22 cellular contexts compared by ENCODE assay signal in genomic region chr17:306536-307294, GRCh38. TPM values are rescaled to one million over a fixed set of nuclear protein-coding genes. Genes with fewer than 3 reads are reported as not detected.
DNase-seq lines count a peak whose midpoint lies in the region; ATAC-seq and TF ChIP-seq lines count a peak whose summit lies in the region.
"Had no signal": no experiment of that assay in that cellular context is flagged by ENCODE, and none has a peak within 500 bp of the region (broad histone marks: within the 10 kb centered on the region; RNA-seq: fewer than 3 reads in every experiment).

No MANE protein-coding gene starts in this region.

- no peaks in the 10 kb centered on the region for H3K9me3 Mint-ChIP-seq in dendritic cell treated with granulocyte-macrophage colony-stimulating factor and Interleukin-4, amounts not matched to agents 40 ng/mL and 50 ng/mL, for 4 days
- H3K9me3 Mint-ChIP-seq: CD8-positive, alpha-beta T cell had no signal

- H3K4me1 ChIP-seq in heart right ventricle (peaks cover 6 to 42% (median 19%) of the 10 kb centered on the region in 9 donors), right lobe of liver (no peaks in the 10 kb centered on the region), osteoblast (ENCODE audit: insufficient read depth, low read length) (peaks cover 2% of the 10 kb centered on the region)
- H3K4me1 ChIP-seq: BE2C had no signal

- intact Hi-C loops in Right ventricle myocardium inferior (cut with DNase I) (loop anchor here (5.0 kb wide), 1 partner anchor 124 kb away; the partner anchor contains the start of gene DOC2B), heart right ventricle (cut with DNase I) (no loop called here), right lobe of liver (cut with DNase I) (no loop called here)
- intact Hi-C loops in dendritic cell treated with granulocyte-macrophage colony-stimulating factor and Interleukin-4, amounts not matched to agents 40 ng/mL and 50 ng/mL, for 4 days (cut with micrococcal nuclease) = no loop called here

- peaks cover 0 to 33% (median 0%) of the 10 kb centered on the region in 7 donors for H3K27me3 ChIP-seq in heart right ventricle
- no peaks in the 10 kb centered on the region for H3K27me3 ChIP-seq in right lobe of liver
- H3K27me3 ChIP-seq in osteoblast (ENCODE audit: insufficient read depth, low read length) = peaks cover 3% of the 10 kb centered on the region
- H3K27me3 ChIP-seq: BE2C had no signal

- H3K4me3 Mint-ChIP-seq in dendritic cell treated with granulocyte-macrophage colony-stimulating factor and Interleukin-4, amounts not matched to agents 40 ng/mL and 50 ng/mL, for 4 days = no peak overlapping the region
- H3K4me3 Mint-ChIP-seq: CD8-positive, alpha-beta T cell had no signal

- H2AFZ ChIP-seq in osteoblast (ENCODE audit: low read length) = no peak overlapping the region

- 92 to 95% methylated on average over 23 to 26 of the region's 26 CpGs for WGBS in heart right ventricle, 2 donors
- WGBS in right lobe of liver (ENCODE audit: insufficient coverage, low coverage, low lambda C conversion rate, missing lambda C conversion rate) = 87% methylated on average over 15 of the region's 26 CpGs

- H3K4me3 ChIP-seq in heart right ventricle (no peak overlapping the region), right lobe of liver (no peak overlapping the region), osteoblast (ENCODE audit: insufficient read depth, low read length) (no peak overlapping the region)

- no peaks in the 10 kb centered on the region for H3K79me2 ChIP-seq in osteoblast (ENCODE audit: insufficient read depth, low read length)

- H3K27ac ChIP-seq in heart right ventricle (peak overlapping the region in 1 of 10 donors; percentile 41), right lobe of liver (no peak overlapping the region), osteoblast (ENCODE audit: low read depth, low read length) (no peak overlapping the region)
- H3K27ac ChIP-seq: 22Rv1, RWPE1 had no signal

- H3K27ac Mint-ChIP-seq in dendritic cell treated with granulocyte-macrophage colony-stimulating factor and Interleukin-4, amounts not matched to agents 40 ng/mL and 50 ng/mL, for 4 days = peak overlapping the region; percentile 3
- H3K27ac Mint-ChIP-seq: CD8-positive, alpha-beta T cell had no signal

- H4K20me1 ChIP-seq in osteoblast (ENCODE audit: insufficient read depth, low read length) = no peaks in the 10 kb centered on the region

- no peaks in the 10 kb centered on the region for H3K36me3 ChIP-seq in heart right ventricle
- peaks cover 0 to 16% (median 6%) of the 10 kb centered on the region in 4 donors for H3K36me3 ChIP-seq in right lobe of liver
- no peaks in the 10 kb centered on the region for H3K36me3 ChIP-seq in osteoblast (ENCODE audit: insufficient read depth, low read length)
- H3K36me3 ChIP-seq: BE2C had no signal

- no peak for TF ChIP-seq CTCF in heart right ventricle (IDR thresholded peaks at IDR 0.05)
- TF ChIP-seq CTCF in right lobe of liver (IDR thresholded peaks at IDR 0.05) = no peak
- TF ChIP-seq CTCF in osteoblast (IDR thresholded peaks at IDR 0.05; ENCODE audit: extremely low read depth, low read depth, low read length) = no peak

- H3K4me1 Mint-ChIP-seq in dendritic cell treated with granulocyte-macrophage colony-stimulating factor and Interleukin-4, amounts not matched to agents 40 ng/mL and 50 ng/mL, for 4 days (ENCODE audit: low read depth) = no peaks in the 10 kb centered on the region

- no peaks in the 10 kb centered on the region for H3K36me3 Mint-ChIP-seq in dendritic cell treated with granulocyte-macrophage colony-stimulating factor and Interleukin-4, amounts not matched to agents 40 ng/mL and 50 ng/mL, for 4 days (ENCODE audit: low read depth)
- H3K36me3 Mint-ChIP-seq: CD8-positive, alpha-beta T cell had no signal

- ATAC-seq in Right ventricle myocardium inferior = no peak
- no peak for ATAC-seq in heart right ventricle
- no peak for ATAC-seq in right lobe of liver
- ATAC-seq: CD8-positive, alpha-beta T cell; HCT116; PC-3 had no signal

- TF ChIP-seq POLR2A in right lobe of liver (IDR thresholded peaks at IDR 0.05) = no peak

- DNase-seq in Right ventricle myocardium inferior (ENCODE audit: missing footprints) = peak; percentile 40
- no peak for DNase-seq in heart right ventricle
- DNase-seq in right lobe of liver = peak in 2 of 3 donors; percentile 12 to 48
- DNase-seq in osteoblast (ENCODE audit: insufficient read length, low spot score, missing footprints) = peak; percentile 82
- no peak for DNase-seq in activated T-cell treated with anti-CD3 and anti-CD28 coated beads, Interleukin-2, amount 50 U/mL, for 48 hours
- DNase-seq in NCI-H2107 (lab: John Stamatoyannopoulos, UW) = no peak
- no peak for DNase-seq in stimulated activated naive CD4-positive, alpha-beta T cell (lab: John Stamatoyannopoulos, UW)
- DNase-seq: BE2C; CD8-positive, alpha-beta T cell; DMS79 treated with DMSO at 0.1 percent for 48 hours; KBM-7; MV-4-11; NCI-H1417; NCI-H2029; NCI-H2171 treated with DMSO at 0.1 percent for 48 hours; NCI-H446 treated with DMSO at 0.1 percent for 48 hours; NCI-H774; PC-3 had no signal

- H3K9me3 ChIP-seq in heart right ventricle (no peaks in the 10 kb centered on the region), right lobe of liver (no peaks in the 10 kb centered on the region), osteoblast (ENCODE audit: low read depth, low read length) (no peaks in the 10 kb centered on the region)
- H3K9me3 ChIP-seq: BE2C had no signal

- no peak overlapping the region for H3K4me2 ChIP-seq in osteoblast (ENCODE audit: insufficient read depth, low read length)

- peaks cover 27% of the 10 kb centered on the region for H3K27me3 Mint-ChIP-seq in dendritic cell treated with granulocyte-macrophage colony-stimulating factor and Interleukin-4, amounts not matched to agents 40 ng/mL and 50 ng/mL, for 4 days

RNA-seq across cellular contexts. Expression of gene RPH3AL, which starts 45.9 kb away (rescaled TPM):
- 3.6 TPM for total RNA-seq in Right ventricle myocardium inferior
- total RNA-seq in heart right ventricle = 10 to 100 TPM in 1 of 10 donors, 1 to 10 TPM in 9; 3.6 to 11.1 (median 6.2) TPM
- polyA plus RNA-seq in heart right ventricle = 1 to 10 TPM; 4.5 to 6.4 TPM
- total RNA-seq in right lobe of liver = 10 to 100 TPM; 17.6 to 74.0 (median 25.7) TPM
- total RNA-seq in osteoblast = 2.9 and 3.2 TPM in 2 replicates

Comparison
In these comparisons a context has a peak if more than half of its experiments do, and no peak if none do; other contexts are left out.
1. DNase-seq: peak in Right ventricle myocardium inferior (single experiment), right lobe of liver (2 of 3) and osteoblast (single experiment); none in heart right ventricle (0 of 2), activated T-cell treated with anti-CD3 and anti-CD28 coated beads, Interleukin-2, amount 50 U/mL, for 48 hours (0 of 2), NCI-H2107 (single experiment) and stimulated activated naive CD4-positive, alpha-beta T cell (0 of 6).